ENCODE assay signal across 35 cellular contexts in genomic region chr17:13694934-13695333, GRCh38.
"Had no signal": no experiment of that assay in that cellular context is flagged by ENCODE, and none has a peak within 500 bp of the region (broad histone marks: within the 10 kb centered on the region; RNA-seq: fewer than 3 reads in every experiment).

No MANE protein-coding gene starts in this region.

- H3K27me3 ChIP-seq: MG63 had no signal

- H3K9ac ChIP-seq: KMS-11 had no signal

- H3K4me3 ChIP-seq: MG63 had no signal

- H3K4me2 ChIP-seq: KMS-11 had no signal

- DNase-seq: Karpas-422, Kasumi-1, MG63, MM.1S, MV-4-11, NCI-H1048, NCI-H1092, NCI-H1092 treated with DMSO at 0.1 percent for 48 hours, NCI-H1105, NCI-H1105 treated with DMSO at 0.1 percent for 48 hours, NCI-H1417, NCI-H1417 treated with DMSO at 0.1 percent for 48 hours, NCI-H1436, NCI-H1436 treated with DMSO at 0.1 percent for 48 hours, NCI-H146, NCI-H1694, NCI-H1694 treated with DMSO at 0.1 percent for 48 hours, NCI-H187, NCI-H187 treated with DMSO at 0.1 percent for 48 hours, NCI-H1930, NCI-H2029, NCI-H2029 treated with DMSO at 0.1 percent for 48 hours, NCI-H2081, NCI-H2081 treated with DMSO at 0.1 percent for 48 hours, NCI-H2107, NCI-H2171, NCI-H2171 treated with DMSO at 0.1 percent for 48 hours, NCI-H2227 treated with DMSO at 0.1 percent for 48 hours, NCI-H226, NCI-H345, NCI-H446, NCI-H446 treated with DMSO at 0.1 percent for 48 hours, NCI-H510A, NCI-H510A treated with DMSO at 0.1 percent for 48 hours had no signal

- H3K36me3 ChIP-seq: MG63 had no signal

- H3K9me3 ChIP-seq: MG63 had no signal

- H3K27ac ChIP-seq: KMS-11 had no signal
